In genomic region chr14:70567791-70568190, GRCh38 we compare ENCODE assay signal across 10 cellular contexts. TPM values are rescaled to one million over a fixed set of nuclear protein-coding genes. Genes with fewer than 3 reads are reported as not detected.
DNase-seq lines count a peak whose midpoint lies in the region; ATAC-seq, FAIRE-seq and TF ChIP-seq lines count a peak whose summit lies in the region.
"Had no signal": no experiment of that assay in that cellular context is flagged by ENCODE, and none has a peak within 500 bp of the region (broad histone marks: within the 10 kb centered on the region; RNA-seq: fewer than 3 reads in every experiment).

No MANE protein-coding gene starts in this region.

- no peaks in the 10 kb centered on the region for H3K9me1 ChIP-seq in endothelial cell of umbilical vein (replicated peaks; ENCODE audit: control insufficient read depth, extremely low read depth, insufficient read depth, low read length)

- TF ChIP-seq POLR2A in endothelial cell of umbilical vein (IDR thresholded peaks at IDR 0.05; ENCODE audit: low read depth, low read length) = no peak

- no peak overlapping the region for H3K4me3 Mint-ChIP-seq in stimulated activated memory B cell treated with anti-CD40 and anti-IgM and Interleukin-4, amounts not matched to agents 10 μg/mL and 1 μg/mL and 100 μg/mL, for 72 hours
- H3K4me3 Mint-ChIP-seq: natural killer cell had no signal

- H3K36me3 Mint-ChIP-seq in stimulated activated memory B cell treated with anti-CD40 and anti-IgM and Interleukin-4, amounts not matched to agents 10 μg/mL and 1 μg/mL and 100 μg/mL, for 72 hours = peaks cover 92% of the 10 kb centered on the region

- no peak overlapping the region for H3K4me3 ChIP-seq in GM23248
- no peak overlapping the region for H3K4me3 ChIP-seq in endothelial cell of umbilical vein (replicated peaks in 1 of 3; ENCODE audit: insufficient read depth in 1 of 3, low read depth in 1 of 3, low read length in 3 of 3)
- H3K4me3 ChIP-seq in parathyroid adenoma (ENCODE audit: low read depth, low read length) = no peak overlapping the region
- H3K4me3 ChIP-seq: SK-N-MC had no signal

- no TSS peak for BruUV-seq in endothelial cell of umbilical vein (replicated peaks; lab: Mats Ljungman, UMichigan)

- DNase-seq in CMK (ENCODE audit: low read depth) (peak; percentile 41), GM23248 (peak; percentile 56), NOMO-1 (lab: John Stamatoyannopoulos, UW; ENCODE audit: unreplicated experiment in 2 of 2) (peak; percentile 19 to 42), endothelial cell of umbilical vein (ENCODE audit: low read depth, low spot score) (peak; percentile 51), retina (no peak), cerebellar nuclear complex (lab: John Stamatoyannopoulos, UW) (no peak)
- DNase-seq: natural killer cell had no signal

- intact Hi-C loops in endothelial cell of umbilical vein (cut with micrococcal nuclease) = loop anchor here (1.0 to 10.0 kb wide), 3 partner anchors 383 to 521 kb away; partner anchors contain the start of gene SLC8A3

- H3K79me2 ChIP-seq in GM23248 (ENCODE audit: insufficient read depth) (peaks cover 35% of the 10 kb centered on the region), endothelial cell of umbilical vein (ENCODE audit: control insufficient read depth, insufficient read depth, low read length) (no peaks in the 10 kb centered on the region), parathyroid adenoma (peaks cover 10% of the 10 kb centered on the region)

- POLR2A ChIA-PET in endothelial cell of umbilical vein (lab: Charles Lee) = no interaction called here

- peaks cover 17% of the 10 kb centered on the region for H3K4me1 Mint-ChIP-seq in stimulated activated memory B cell treated with anti-CD40 and anti-IgM and Interleukin-4, amounts not matched to agents 10 μg/mL and 1 μg/mL and 100 μg/mL, for 72 hours

- 0 out of 2 replicates have a peak, but pooled peaks cover 6% of the 10 kb centered on the region for H3K36me3 ChIP-seq in GM23248 (ENCODE audit: low read depth)
- H3K36me3 ChIP-seq in endothelial cell of umbilical vein (ENCODE audit: control insufficient read depth in 2 of 2, extremely low read depth in 1 of 2, insufficient read depth in 2 of 2, low read length in 2 of 2) = no peaks in the 10 kb centered on the region
- no peaks in the 10 kb centered on the region for H3K36me3 ChIP-seq in parathyroid adenoma (ENCODE audit: control insufficient read depth, insufficient read depth, low read length)

- no peak overlapping the region for H3K27ac Mint-ChIP-seq in stimulated activated memory B cell treated with anti-CD40 and anti-IgM and Interleukin-4, amounts not matched to agents 10 μg/mL and 1 μg/mL and 100 μg/mL, for 72 hours
- H3K27ac Mint-ChIP-seq: natural killer cell had no signal

- H3K9ac ChIP-seq in GM23248 (no peak overlapping the region), endothelial cell of umbilical vein (replicated peaks; ENCODE audit: extremely low read depth, insufficient read depth, low read length) (no peak overlapping the region), parathyroid adenoma (no peak overlapping the region)

- H3K4me2 ChIP-seq in GM23248 (ENCODE audit: unreplicated experiment) (no peak overlapping the region), endothelial cell of umbilical vein (ENCODE audit: insufficient read depth, low read length) (no peak overlapping the region), parathyroid adenoma (ENCODE audit: low read length) (no peak overlapping the region)

- no peak overlapping the region for H2AFZ ChIP-seq in GM23248
- no peak overlapping the region for H2AFZ ChIP-seq in endothelial cell of umbilical vein (ENCODE audit: low read depth, low read length)
- no peak overlapping the region for H2AFZ ChIP-seq in parathyroid adenoma

- TF ChIP-seq CTCF in endothelial cell of umbilical vein (IDR thresholded peaks at IDR 0.05; ENCODE audit: extremely low read depth in 1 of 2, insufficient read depth in 1 of 2, low read depth in 1 of 2, low read length in 2 of 2) (peak; percentile 56 to 65), parathyroid adenoma (IDR thresholded peaks at IDR 0.05) (peak; percentile 32)

- H3K9me3 ChIP-seq in GM23248 (ENCODE audit: low read depth) (no peaks in the 10 kb centered on the region), endothelial cell of umbilical vein (replicated peaks; ENCODE audit: control insufficient read depth, insufficient read depth, low read length) (no peaks in the 10 kb centered on the region), parathyroid adenoma (ENCODE audit: control insufficient read depth, low read length) (no peaks in the 10 kb centered on the region)

- H4K20me1 ChIP-seq in GM23248 (ENCODE audit: insufficient read depth) = no peaks in the 10 kb centered on the region
- peaks cover 2% of the 10 kb centered on the region for H4K20me1 ChIP-seq in endothelial cell of umbilical vein (replicated peaks; ENCODE audit: control insufficient read depth, extremely low read depth, insufficient read depth, low read length)

- no peaks in the 10 kb centered on the region for H3K27me3 ChIP-seq in GM23248 (replicated peaks; ENCODE audit: insufficient read depth)
- H3K27me3 ChIP-seq in endothelial cell of umbilical vein (ENCODE audit: control insufficient read depth in 2 of 2, insufficient read depth in 2 of 2, low read length in 2 of 2) = no peaks in the 10 kb centered on the region
- H3K27me3 ChIP-seq in parathyroid adenoma (ENCODE audit: control insufficient read depth, insufficient read depth, low read length) = no peaks in the 10 kb centered on the region

- H3F3A ChIP-seq in GM23248 (ENCODE audit: insufficient read depth) = no peaks in the 10 kb centered on the region; the same call in 1 of the 2 replicates

- H3K9me2 ChIP-seq in GM23248 (ENCODE audit: insufficient read depth) = no peaks in the 10 kb centered on the region

- in situ Hi-C loops in GM23248 (cut with MboI) = no loop called here

- 69 to 75% methylated on average over 2 of the region's 2 CpGs for WGBS in GM23248 (ENCODE audit: low coverage in 1 of 2, low lambda C conversion rate in 2 of 2, missing lambda C conversion rate in 2 of 2), 2 experiments

- H3K27ac ChIP-seq in GM23248 (no peak overlapping the region), endothelial cell of umbilical vein (ENCODE audit: insufficient read depth, low read depth, low read length) (no peak overlapping the region), parathyroid adenoma (no peak overlapping the region)
- H3K27ac ChIP-seq: SK-N-MC had no signal

- dilution Hi-C loops in endothelial cell of umbilical vein (cut with MboI; ENCODE audit: extremely low pct_ligation_motif_present, low sequenced_read_pairs) = no loop called here

- H3K9me3 Mint-ChIP-seq in stimulated activated memory B cell treated with anti-CD40 and anti-IgM and Interleukin-4, amounts not matched to agents 10 μg/mL and 1 μg/mL and 100 μg/mL, for 72 hours = peaks cover 18% of the 10 kb centered on the region

- CTCF ChIA-PET in endothelial cell of umbilical vein (lab: Charles Lee) = interaction anchor here (0.6 to 3.7 kb wide), 8 partner anchors 10 to 540 kb away, joined by 3 to 79 read pairs (median 3); no protein-coding TSS in a partner anchor

- no peaks in the 10 kb centered on the region for H3K4me1 ChIP-seq in GM23248 (ENCODE audit: insufficient read depth)
- H3K4me1 ChIP-seq in endothelial cell of umbilical vein (ENCODE audit: control insufficient read depth, extremely low read depth, insufficient read depth, low read length) = no peaks in the 10 kb centered on the region
- H3K4me1 ChIP-seq in parathyroid adenoma = no peaks in the 10 kb centered on the region

- H3K27me3 Mint-ChIP-seq in stimulated activated memory B cell treated with anti-CD40 and anti-IgM and Interleukin-4, amounts not matched to agents 10 μg/mL and 1 μg/mL and 100 μg/mL, for 72 hours = no peaks in the 10 kb centered on the region

- ATAC-seq in stimulated activated memory B cell treated with anti-CD40 and anti-IgM and Interleukin-4, amounts not matched to agents 10 μg/mL and 1 μg/mL and 100 μg/mL, for 72 hours = no peak

- peak; percentile 43 for FAIRE-seq in endothelial cell of umbilical vein (lab: Jason Lieb, UNC)

TF ChIP-seq in endothelial cell of umbilical vein, 7 proteins besides CTCF, POLR2A, EP300 and RAD21 (continues in another document):
- no peak for TF ChIP-seq FOS (IDR thresholded peaks at IDR 0.05; ENCODE audit: borderline replicate concordance, insufficient read depth, low read length)
- TF ChIP-seq, protein P1, sequence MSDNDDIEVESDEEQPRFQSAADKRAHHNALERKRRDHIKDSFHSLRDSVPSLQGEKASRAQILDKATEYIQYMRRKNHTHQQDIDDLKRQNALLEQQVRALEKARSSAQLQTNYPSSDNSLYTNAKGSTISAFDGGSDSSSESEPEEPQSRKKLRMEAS (IDR thresholded peaks at IDR 0.05; ENCODE audit: insufficient read depth, insufficient read length) = no peak
- TF ChIP-seq JUN (IDR thresholded peaks at IDR 0.05; ENCODE audit: borderline replicate concordance, insufficient read depth, insufficient read length, low read depth) = no peak
- no peak for TF ChIP-seq EZH2 (IDR thresholded peaks at IDR 0.05; ENCODE audit: borderline replicate concordance, low read depth, low read length, severe bottlenecking)
- no peak for TF ChIP-seq POLR2AphosphoS5 (IDR thresholded peaks at IDR 0.05; ENCODE audit: insufficient read depth, low read depth, low read length)

RNA-seq across cellular contexts. Expression of gene MED6, which starts 32.7 kb away (rescaled TPM):
- total RNA-seq in GM23248 (2014; rRNA removed; shearing (Covaris generic)) = 20.5 and 26.1 TPM in 2 replicates
- 29.4 and 31.6 TPM in 2 replicates for polyA plus RNA-seq in GM23248 (2016; fragmentation: Nextera tagmentation; extraction: Ambion mirVana)
- total RNA-seq in endothelial cell of umbilical vein = 38.8 and 41.5 TPM in 2 replicates
- 19.2 and 22.8 TPM in 2 replicates for polyA plus RNA-seq in endothelial cell of umbilical vein
- polyA plus RNA-seq in endothelial cell of umbilical vein (2011; cell fraction: cytosol; rRNA removed) = 31.6 and 37.1 TPM in 2 replicates
- 34.3 and 43.9 TPM in 2 replicates for polyA plus RNA-seq in endothelial cell of umbilical vein (2011; cell fraction: nucleus; rRNA removed)
- 32.5 and 48.0 TPM in 2 replicates for polyA plus RNA-seq in endothelial cell of umbilical vein (2012)
- polyA minus RNA-seq in endothelial cell of umbilical vein = 28.7 and 36.4 TPM in 2 replicates
- 17.8 TPM for polyA minus RNA-seq in endothelial cell of umbilical vein (2011; cell fraction: cytosol; rRNA and poly(A)+ RNA removed)
- 69.2 and 100.0 TPM in 2 replicates for polyA minus RNA-seq in endothelial cell of umbilical vein (2011; cell fraction: nucleus; rRNA and poly(A)+ RNA removed)

RNA-seq across cellular contexts. Expression of gene ADAM20, which starts 33.0 kb away (rescaled TPM):
- total RNA-seq in GM23248 (2014; rRNA removed; shearing (Covaris generic)) = under 0.01 and 0.54 TPM in 2 replicates
- polyA plus RNA-seq in GM23248 (2016; fragmentation: Nextera tagmentation; extraction: Ambion mirVana) (0.06 TPM in 1 of 2 replicates, not detected in the other), endothelial cell of umbilical vein (0.06 and 0.10 TPM in 2 replicates)
- total RNA-seq in endothelial cell of umbilical vein = 0.44 and 0.66 TPM in 2 replicates
- 0.07 TPM in 1 of 2 replicates, not detected in the other for polyA plus RNA-seq in endothelial cell of umbilical vein (2011; cell fraction: cytosol; rRNA removed)
- polyA plus RNA-seq in endothelial cell of umbilical vein (2011; cell fraction: nucleus; rRNA removed) = 0.90 and 1.0 TPM in 2 replicates
- polyA plus RNA-seq in endothelial cell of umbilical vein (2012) = not detected in 2 replicates
- 2.0 and 3.4 TPM in 2 replicates for polyA minus RNA-seq in endothelial cell of umbilical vein
- not detected for polyA minus RNA-seq in endothelial cell of umbilical vein (2011; cell fraction: cytosol; rRNA and poly(A)+ RNA removed)
- polyA minus RNA-seq in endothelial cell of umbilical vein (2011; cell fraction: nucleus; rRNA and poly(A)+ RNA removed) = 5.7 and 7.5 TPM in 2 replicates

Comparison
In these comparisons a context has a peak if more than half of its experiments do, and no peak if none do; other contexts are left out.
1. DNase-seq: peak in CMK (single experiment), GM23248 (single experiment), NOMO-1 (2 of 2) and endothelial cell of umbilical vein (single experiment); none in retina (single experiment) and cerebellar nuclear complex (0 of 2).